ENCODE assay signal across 24 cellular contexts in the genomic region with DNA sequence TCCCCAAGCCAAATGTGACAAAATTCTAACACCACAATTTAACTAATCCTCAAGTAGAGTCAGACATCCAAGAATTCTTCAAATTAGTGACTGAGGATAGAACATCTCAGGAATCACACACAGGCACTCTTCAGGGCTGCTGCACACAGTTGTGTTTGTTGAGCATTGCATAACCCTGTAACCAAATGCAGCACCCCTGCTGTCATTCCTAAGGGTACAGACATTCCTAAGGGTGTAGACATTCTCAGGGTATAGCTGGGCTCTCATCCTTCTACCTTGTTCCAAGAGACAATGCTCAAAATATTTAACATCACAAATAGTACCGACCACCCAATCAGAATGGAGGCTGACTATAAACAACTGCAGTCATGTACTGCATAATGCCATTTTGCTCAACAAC.
DNase-seq lines count a peak whose midpoint lies in the region; ATAC-seq, FAIRE-seq and TF ChIP-seq lines count a peak whose summit lies in the region.
"Had no signal": no experiment of that assay in that cellular context is flagged by ENCODE, and none has a peak within 500 bp of the region (broad histone marks: within the 10 kb centered on the region; RNA-seq: fewer than 3 reads in every experiment).

No MANE protein-coding gene starts in this region.

- H3K4me3 Mint-ChIP-seq in H9, result no peak overlapping the region
- no peak overlapping the region for H3K4me3 Mint-ChIP-seq in astrocyte (ENCODE audit: unreplicated experiment)
- no peak overlapping the region for H3K4me3 Mint-ChIP-seq in naive thymus-derived CD8-positive, alpha-beta T cell
- H3K4me3 Mint-ChIP-seq: activated CD4-positive, alpha-beta T cell treated with anti-CD3 and anti-CD28 coated beads, Interleukin-2, amount 10 ng/mL, durations not matched to agents 24 days and 14 days; activated naive CD4-positive, alpha-beta T cell treated with anti-CD3 and anti-CD28 coated beads, Interleukin-2, amount 10 ng/mL, durations not matched to agents 7 days and 5 days; CD4-positive, alpha-beta T cell; central memory CD8-positive, alpha-beta T cell had no signal

- H3K79me1 ChIP-seq in H9 (ENCODE audit: insufficient read depth, low read depth, low read length, poor library complexity, severe bottlenecking), result no peaks in the 10 kb centered on the region

- no peaks in the 10 kb centered on the region for H3K23me2 ChIP-seq in H9 (ENCODE audit: insufficient read length, low read depth, low read length, poor library complexity, severe bottlenecking)

- H2BK5ac ChIP-seq in H9 (ENCODE audit: insufficient read length, low read length), result no peak overlapping the region

- no peak overlapping the region for H4K8ac ChIP-seq in H9 (replicated peaks; ENCODE audit: insufficient read length, low read depth, low read length)

- H2AFZ ChIP-seq in H9 (ENCODE audit: low read length) (no peak overlapping the region), astrocyte (ENCODE audit: low read depth, low read length) (no peak overlapping the region)

- H2AK5ac ChIP-seq in H9 (ENCODE audit: insufficient read length, low read length), result no peak overlapping the region

- no peak overlapping the region for H2BK120ac ChIP-seq in H9 (ENCODE audit: low read depth, low read length, poor library complexity, severe bottlenecking)

- peaks cover 12 to 26% (median 20%) of the 10 kb centered on the region in 3 experiments for H3K36me3 Mint-ChIP-seq in H9 (ENCODE audit: insufficient read depth in 1 of 3, low read depth in 3 of 3)
- H3K36me3 Mint-ChIP-seq in astrocyte (ENCODE audit: low read depth, unreplicated experiment), result no peaks in the 10 kb centered on the region
- H3K36me3 Mint-ChIP-seq in naive thymus-derived CD8-positive, alpha-beta T cell, result peaks cover 0 to 11% (median 3%) of the 10 kb centered on the region in 3 donors
- H3K36me3 Mint-ChIP-seq: activated naive CD4-positive, alpha-beta T cell treated with anti-CD3 and anti-CD28 coated beads, Interleukin-2, amount 10 ng/mL, durations not matched to agents 7 days and 5 days had no signal

- no peak overlapping the region for H3T11ph ChIP-seq in H9 (ENCODE audit: low read length)

- no peak for FAIRE-seq in astrocyte (lab: Jason Lieb, UNC)

- H2BK12ac ChIP-seq in H9 (ENCODE audit: insufficient read length, low read depth, low read length), result no peak overlapping the region

- H3K9me3 Mint-ChIP-seq in H9 (peaks cover 21 to 25% of the 10 kb centered on the region in 2 experiments), astrocyte (ENCODE audit: unreplicated experiment) (peaks cover 6% of the 10 kb centered on the region)
- H3K9me3 Mint-ChIP-seq in naive thymus-derived CD8-positive, alpha-beta T cell, result peaks cover 0 to 14% (median 3%) of the 10 kb centered on the region in 9 donors
- H3K9me3 Mint-ChIP-seq: activated CD4-positive, alpha-beta T cell treated with anti-CD3 and anti-CD28 coated beads, Interleukin-2, amount 10 ng/mL, durations not matched to agents 24 days and 14 days; activated naive CD4-positive, alpha-beta T cell treated with anti-CD3 and anti-CD28 coated beads, Interleukin-2, amount 10 ng/mL, durations not matched to agents 7 days and 5 days; CD4-positive, alpha-beta T cell; central memory CD8-positive, alpha-beta T cell had no signal

- H3K79me2 ChIP-seq in H9 (ENCODE audit: insufficient read depth, low read length) (no peaks in the 10 kb centered on the region), astrocyte (ENCODE audit: insufficient read depth, low read length) (no peaks in the 10 kb centered on the region)

- H3K27ac ChIP-seq in H9 (ENCODE audit: insufficient read length, low read depth, low read length) (no peak overlapping the region), astrocyte (ENCODE audit: low read depth, low read length) (no peak overlapping the region)
- H3K27ac ChIP-seq: heart right ventricle, neutrophil, psoas muscle, skin epidermis had no signal

- TF ChIP-seq CTCF in H9 (conservative IDR thresholded peaks at IDR 0.05) (no peak), astrocyte (IDR thresholded peaks at IDR 0.05; ENCODE audit: insufficient read depth, low read depth, low read length) (no peak)

- H3K4ac ChIP-seq in H9 (ENCODE audit: low read depth, low read length), result no peak overlapping the region

- H3K27ac Mint-ChIP-seq in H9 (peak overlapping the region in 1 of 3 experiments; percentile 40; a peak in 2 of 7 replicates), astrocyte (ENCODE audit: unreplicated experiment) (peak overlapping the region; percentile 72)
- no peak overlapping the region for H3K27ac Mint-ChIP-seq in naive thymus-derived CD8-positive, alpha-beta T cell
- H3K27ac Mint-ChIP-seq: activated CD4-positive, alpha-beta T cell treated with anti-CD3 and anti-CD28 coated beads, Interleukin-2, amount 10 ng/mL, durations not matched to agents 24 days and 14 days; activated naive CD4-positive, alpha-beta T cell treated with anti-CD3 and anti-CD28 coated beads, Interleukin-2, amount 10 ng/mL, durations not matched to agents 7 days and 5 days; CD4-positive, alpha-beta T cell had no signal

- H3K9ac ChIP-seq in H9 (ENCODE audit: extremely low read depth, insufficient read length, low read length), result no peak overlapping the region
- H3K9ac ChIP-seq in astrocyte (ENCODE audit: low read length), result no peak overlapping the region

- H3K4me3 ChIP-seq in astrocyte (ENCODE audit: insufficient read depth, low read depth, low read length), result no peak overlapping the region
- H3K4me3 ChIP-seq: heart right ventricle, psoas muscle, skin epidermis had no signal

- no peak overlapping the region for H3K23ac ChIP-seq in H9 (ENCODE audit: insufficient read length, low read depth, low read length)

- no peak overlapping the region for H3K14ac ChIP-seq in H9 (ENCODE audit: insufficient read depth, low read length)

- H3K4me1 Mint-ChIP-seq in H9 (peaks cover 8 to 12% of the 10 kb centered on the region in 2 experiments), astrocyte (ENCODE audit: low read depth, unreplicated experiment) (peaks cover 17% of the 10 kb centered on the region)
- H3K4me1 Mint-ChIP-seq in naive thymus-derived CD8-positive, alpha-beta T cell, result peaks cover 0 to 17% (median under 1%) of the 10 kb centered on the region in 4 donors
- H3K4me1 Mint-ChIP-seq: activated CD4-positive, alpha-beta T cell treated with anti-CD3 and anti-CD28 coated beads, Interleukin-2, amount 10 ng/mL, durations not matched to agents 24 days and 14 days; activated naive CD4-positive, alpha-beta T cell treated with anti-CD3 and anti-CD28 coated beads, Interleukin-2, amount 10 ng/mL, durations not matched to agents 7 days and 5 days; central memory CD8-positive, alpha-beta T cell had no signal

- H3K27me3 Mint-ChIP-seq in H9 (ENCODE audit: low read depth) (peaks cover 1% of the 10 kb centered on the region), astrocyte (ENCODE audit: low read depth, unreplicated experiment) (peaks cover 2% of the 10 kb centered on the region)
- peaks cover 0 to 5% (median 0%) of the 10 kb centered on the region in 5 donors for H3K27me3 Mint-ChIP-seq in naive thymus-derived CD8-positive, alpha-beta T cell
- H3K27me3 Mint-ChIP-seq: activated CD4-positive, alpha-beta T cell treated with anti-CD3 and anti-CD28 coated beads, Interleukin-2, amount 10 ng/mL, durations not matched to agents 24 days and 14 days; CD4-positive, alpha-beta T cell; central memory CD8-positive, alpha-beta T cell had no signal

- H3K56ac ChIP-seq in H9 (ENCODE audit: insufficient read length, low read depth, low read length), result no peak overlapping the region

- H3K36me3 ChIP-seq in astrocyte (ENCODE audit: insufficient read depth, low read length), result no peaks in the 10 kb centered on the region
- H3K36me3 ChIP-seq: heart right ventricle, neutrophil had no signal

- POLR2A ChIA-PET in naive thymus-derived CD8-positive, alpha-beta T cell (lab: Charles Lee), result no interaction called here

- no peak overlapping the region for H3K18ac ChIP-seq in H9 (ENCODE audit: insufficient read length, low read depth, low read length)

- H3K4me1 ChIP-seq in H9 (ENCODE audit: insufficient read depth, low read length), result 0 out of 2 replicates have a peak, but pooled peaks cover 4% of the 10 kb centered on the region
- H3K4me1 ChIP-seq in astrocyte (ENCODE audit: insufficient read depth, low read length), result no peaks in the 10 kb centered on the region
- H3K4me1 ChIP-seq: heart right ventricle, psoas muscle had no signal

- H3K9me3 ChIP-seq in H9 (ENCODE audit: control insufficient read depth, low read depth, low read length), result no peaks in the 10 kb centered on the region
- H3K9me3 ChIP-seq in astrocyte (ENCODE audit: insufficient read depth, low read depth, low read length), result no peaks in the 10 kb centered on the region
- H3K9me3 ChIP-seq: heart right ventricle, neutrophil, psoas muscle had no signal

- no CpG with 5 or more reads among the region's 1 CpG for WGBS in H9 (ENCODE audit: extremely low coverage, insufficient read length, low lambda C conversion rate)

- no peak overlapping the region for H2BK15ac ChIP-seq in H9 (ENCODE audit: low read depth, low read length)

- H4K91ac ChIP-seq in H9 (ENCODE audit: insufficient read length, low read depth, low read length), result no peak overlapping the region

- H3K4me2 ChIP-seq in H9 (ENCODE audit: insufficient read depth, insufficient read length, low read length), result no peak overlapping the region
- H3K4me2 ChIP-seq in astrocyte (ENCODE audit: low read length), result no peak overlapping the region

- no peak for ATAC-seq in naive thymus-derived CD8-positive, alpha-beta T cell
- ATAC-seq: heart right ventricle had no signal

- H4K20me1 ChIP-seq in H9 (ENCODE audit: control insufficient read depth, insufficient read depth, insufficient read length) (no peaks in the 10 kb centered on the region), astrocyte (ENCODE audit: insufficient read depth, low read length) (no peaks in the 10 kb centered on the region)

- DNase-seq in H9 (peak; percentile 38), astrocyte (ENCODE audit: low read depth) (no peak), iPS DF 4.7 (ENCODE audit: extremely low read depth, low spot score) (peak; percentile 28), renal cortical epithelial cell (ENCODE audit: low read depth) (peak; percentile 87), NK-92 (lab: John Stamatoyannopoulos, UW; ENCODE audit: unreplicated experiment) (no peak), NCI-H2029 treated with DMSO at 0.1 percent for 48 hours (lab: John Stamatoyannopoulos, UW) (no peak)
- DNase-seq in naive thymus-derived CD8-positive, alpha-beta T cell, result no peak
- DNase-seq: activated CD4-positive, alpha-beta T cell treated with anti-CD3 and anti-CD28 coated beads, Interleukin-2, amount 10 ng/mL, durations not matched to agents 24 days and 14 days; activated naive CD4-positive, alpha-beta T cell treated with anti-CD3 and anti-CD28 coated beads, Interleukin-2, amount 10 ng/mL, durations not matched to agents 7 days and 5 days; amniotic stem cell; CD4-positive, alpha-beta T cell; DMS 273 treated with DMSO at 0.1 percent for 48 hours; heart right ventricle; KBM-7; kidney; NCI-H1436; NCI-H510A; psoas muscle; RPMI8226; stimulated activated CD4-positive, alpha-beta T cell treated with anti-CD3 and anti-CD28 coated beads, Interleukin-1b, Interleukin-23, amount 100 ng/mL, for 48 hours; T-helper 2 cell had no signal

- H4K5ac ChIP-seq in H9 (ENCODE audit: insufficient read length, low read depth, low read length), result no peak overlapping the region

- H3K27me3 ChIP-seq in H9 (ENCODE audit: insufficient read depth, low read length) (no peaks in the 10 kb centered on the region), astrocyte (ENCODE audit: insufficient read depth, low read length) (no peaks in the 10 kb centered on the region)
- H3K27me3 ChIP-seq: heart right ventricle, neutrophil had no signal

- H2BK20ac ChIP-seq in H9 (ENCODE audit: low read depth, low read length, poor library complexity, severe bottlenecking), result no peak overlapping the region

Comparison
In these comparisons a context has a peak if more than half of its experiments do, and no peak if none do; other contexts are left out.
1. DNase-seq: peak in H9 (single experiment), iPS DF 4.7 (single experiment) and renal cortical epithelial cell (single experiment); none in astrocyte (single experiment), NK-92 (single experiment), NCI-H2029 treated with DMSO at 0.1 percent for 48 hours (single experiment) and naive thymus-derived CD8-positive, alpha-beta T cell (0 of 10).